In genomic region chrX:16487620-16488380, GRCh38 we compare ENCODE assay signal across 18 cellular contexts.
"Had no signal": no experiment of that assay in that cellular context is flagged by ENCODE, and none has a peak within 500 bp of the region (broad histone marks: within the 10 kb centered on the region; RNA-seq: fewer than 3 reads in every experiment).

No MANE protein-coding gene starts in this region.

- H3K9me3 Mint-ChIP-seq: activated naive CD4-positive, alpha-beta T cell treated with anti-CD3 and anti-CD28 coated beads, Interleukin-2, amount 50 U/mL, for 24 hours; activated T-cell treated with anti-CD3 and anti-CD28 coated beads, Interleukin-2, amount 50 U/mL, for 24 hours; memory B cell; nephron had no signal

- H3K4me3 ChIP-seq: heart left ventricle, left lung, sigmoid colon, suprapubic skin, upper lobe of left lung had no signal

- H3K27ac ChIP-seq: heart left ventricle, left lung, sigmoid colon, suprapubic skin, upper lobe of left lung had no signal

- H3K4me1 Mint-ChIP-seq: memory B cell, nephron had no signal

- H3K27ac Mint-ChIP-seq: activated CD8-positive, alpha-beta memory T cell treated with anti-CD3 and anti-CD28 coated beads, Interleukin-2, amount 10 ng/mL, durations not matched to agents 7 days and 5 days; activated naive CD4-positive, alpha-beta T cell treated with anti-CD3 and anti-CD28 coated beads, Interleukin-2, amount 50 U/mL, for 24 hours; activated T-cell treated with anti-CD3 and anti-CD28 coated beads, Interleukin-2, amount 50 U/mL, for 24 hours; memory B cell; nephron had no signal

- H3K36me3 Mint-ChIP-seq: activated CD8-positive, alpha-beta memory T cell treated with anti-CD3 and anti-CD28 coated beads, Interleukin-2, amount 10 ng/mL, durations not matched to agents 7 days and 5 days; activated naive CD4-positive, alpha-beta T cell treated with anti-CD3 and anti-CD28 coated beads, Interleukin-2, amount 50 U/mL, for 24 hours; memory B cell had no signal

- H3K36me3 ChIP-seq: heart left ventricle, left lung, sigmoid colon, suprapubic skin, upper lobe of left lung had no signal

- H3K4me1 ChIP-seq: left lung, sigmoid colon, suprapubic skin, upper lobe of left lung had no signal

- H3K9me3 ChIP-seq: heart left ventricle, left lung, sigmoid colon, suprapubic skin, upper lobe of left lung had no signal

- H3K4me3 Mint-ChIP-seq: activated CD8-positive, alpha-beta memory T cell treated with anti-CD3 and anti-CD28 coated beads, Interleukin-2, amount 10 ng/mL, durations not matched to agents 7 days and 5 days; activated naive CD4-positive, alpha-beta T cell treated with anti-CD3 and anti-CD28 coated beads, Interleukin-2, amount 50 U/mL, for 24 hours; activated T-cell treated with anti-CD3 and anti-CD28 coated beads, Interleukin-2, amount 50 U/mL, for 24 hours; memory B cell; nephron had no signal

- H3K27me3 Mint-ChIP-seq: activated naive CD4-positive, alpha-beta T cell treated with anti-CD3 and anti-CD28 coated beads, Interleukin-2, amount 50 U/mL, for 24 hours had no signal

- H3K27me3 ChIP-seq: left lung, sigmoid colon, suprapubic skin, upper lobe of left lung had no signal

- DNase-seq: activated CD4-positive, alpha-beta T cell treated with anti-CD3 and anti-CD28 coated beads for 1 hour; activated CD4-positive, alpha-beta T cell treated with anti-CD3 and anti-CD28 coated beads, Interleukin-2, amount 50 U/mL, for 48 hours; activated CD8-positive, alpha-beta memory T cell treated with anti-CD3 and anti-CD28 coated beads, Interleukin-2, amount 10 ng/mL, durations not matched to agents 7 days and 5 days; activated effector memory CD4-positive, alpha-beta T cell treated with Interleukin-2 at 50 U/mL for 16 hours; activated T-cell treated with anti-CD3 and anti-CD28 coated beads, Interleukin-2, amount 50 U/mL, for 24 hours; cortex of kidney; heart left ventricle; islet precursor cell; left lung; sigmoid colon; stimulated activated CD4-positive, alpha-beta T cell treated with anti-CD3 and anti-CD28 coated beads, Interleukin-4, amount 100 ng/mL, for 1 hour; stimulated activated CD8-positive, alpha-beta memory T cell treated with anti-CD3 and anti-CD28 coated beads, Interleukin-4, amount 100 ng/mL, for 48 hours; stimulated activated naive CD8-positive, alpha-beta T cell treated with anti-CD3 and anti-CD28 coated beads, Interleukin-15, Interleukin-2, amounts not matched to agents 100 U/mL and 50 U/mL, for 24 hours; upper lobe of left lung had no signal
